In genomic region chr2:181570833-181571661, GRCh38 we compare ENCODE assay signal across 2 cellular contexts.
TF ChIP-seq lines count a peak whose summit lies in the region.

No MANE protein-coding gene starts in this region.

TF ChIP-seq in SK-N-SH, 30 proteins besides CTCF, POLR2A, EP300 and RAD21 (continued from another document):
- TF ChIP-seq IRF3 (IDR thresholded peaks at IDR 0.05; ENCODE audit: low read depth, low read length) (no peak), FOXM1 (IDR thresholded peaks at IDR 0.05; ENCODE audit: low read depth) (no peak), TEAD4 (IDR thresholded peaks at IDR 0.05; ENCODE audit: borderline replicate concordance, insufficient read depth) (no peak), FOSL2 (IDR thresholded peaks at IDR 0.05; ENCODE audit: borderline replicate concordance, low read depth) (no peak), RXRA (IDR thresholded peaks at IDR 0.05; ENCODE audit: borderline replicate concordance, low read depth) (no peak), JUND (IDR thresholded peaks at IDR 0.05) (no peak), USF1 (IDR thresholded peaks at IDR 0.05; ENCODE audit: borderline replicate concordance, low read depth) (no peak), CHD2 (IDR thresholded peaks at IDR 0.05; ENCODE audit: low read length, partially characterized antibody) (no peak)

TF ChIP-seq in SK-N-SH treated with all-trans-retinoic acid at 6 μM for 48 hours, 23 proteins besides CTCF, POLR2A, EP300 and RAD21 (continued from another document):
- TF ChIP-seq ESRRG (CRISPR knock-in tag; IDR thresholded peaks at IDR 0.05) (no peak), ARNTL (CRISPR knock-in tag; IDR thresholded peaks at IDR 0.05; ENCODE audit: borderline replicate concordance, low read depth) (no peak), GLIS3 (CRISPR knock-in tag; IDR thresholded peaks at IDR 0.05) (no peak), CSDC2 (CRISPR knock-in tag; IDR thresholded peaks at IDR 0.05) (no peak), BACH2 (CRISPR knock-in tag; IDR thresholded peaks at IDR 0.05; ENCODE audit: borderline replicate concordance) (no peak), CSRNP3 (CRISPR knock-in tag; IDR thresholded peaks at IDR 0.05) (no peak), RARB (CRISPR knock-in tag; IDR thresholded peaks at IDR 0.05) (no peak), ISL1 (CRISPR knock-in tag; IDR thresholded peaks at IDR 0.05) (no peak)
- TF ChIP-seq, protein P1, sequence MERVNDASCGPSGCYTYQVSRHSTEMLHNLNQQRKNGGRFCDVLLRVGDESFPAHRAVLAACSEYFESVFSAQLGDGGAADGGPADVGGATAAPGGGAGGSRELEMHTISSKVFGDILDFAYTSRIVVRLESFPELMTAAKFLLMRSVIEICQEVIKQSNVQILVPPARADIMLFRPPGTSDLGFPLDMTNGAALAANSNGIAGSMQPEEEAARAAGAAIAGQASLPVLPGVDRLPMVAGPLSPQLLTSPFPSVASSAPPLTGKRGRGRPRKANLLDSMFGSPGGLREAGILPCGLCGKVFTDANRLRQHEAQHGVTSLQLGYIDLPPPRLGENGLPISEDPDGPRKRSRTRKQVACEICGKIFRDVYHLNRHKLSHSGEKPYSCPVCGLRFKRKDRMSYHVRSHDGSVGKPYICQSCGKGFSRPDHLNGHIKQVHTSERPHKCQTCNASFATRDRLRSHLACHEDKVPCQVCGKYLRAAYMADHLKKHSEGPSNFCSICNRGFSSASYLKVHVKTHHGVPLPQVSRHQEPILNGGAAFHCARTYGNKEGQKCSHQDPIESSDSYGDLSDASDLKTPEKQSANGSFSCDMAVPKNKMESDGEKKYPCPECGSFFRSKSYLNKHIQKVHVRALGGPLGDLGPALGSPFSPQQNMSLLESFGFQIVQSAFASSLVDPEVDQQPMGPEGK (CRISPR knock-in tag; IDR thresholded peaks at IDR 0.05; ENCODE audit: borderline replicate concordance) = no peak
